Comparison of ENCODE assay signal across 21 cellular contexts in the genomic region with DNA sequence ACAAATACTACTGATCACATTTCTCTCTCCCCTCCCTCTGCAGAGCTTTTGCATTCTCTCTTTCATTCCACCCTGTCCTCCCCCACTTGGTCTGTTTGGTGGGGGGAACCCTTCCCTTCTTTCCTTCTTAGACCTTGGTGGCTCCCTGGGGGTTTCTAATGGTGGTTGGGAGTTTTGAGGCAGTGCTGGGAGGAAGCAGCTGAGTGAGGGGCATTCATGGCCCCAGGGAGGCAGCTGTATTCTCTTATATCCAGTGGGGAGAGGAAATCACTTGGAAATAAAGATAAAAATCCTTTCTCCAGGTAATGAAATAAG. TPM values are rescaled to one million over a fixed set of nuclear protein-coding genes. Genes with fewer than 3 reads are reported as not detected.
A peak's percentile ranks its signal among the peaks of the same experiment; 100 is the strongest.
DNase-seq lines count a peak whose midpoint lies in the region; ATAC-seq, FAIRE-seq and TF ChIP-seq lines count a peak whose summit lies in the region.
"Had no signal": no experiment of that assay in that cellular context is flagged by ENCODE, and none has a peak within 500 bp of the region (broad histone marks: within the 10 kb centered on the region; RNA-seq: fewer than 3 reads in every experiment).

No MANE protein-coding gene starts in this region.

- H3K23me2 ChIP-seq in H1 (ENCODE audit: low read depth, low read length): peaks cover 1% of the 10 kb centered on the region; the same call in 1 of the 2 replicates

- H3K79me1 ChIP-seq in H1 (ENCODE audit: low read depth, low read length): no peaks in the 10 kb centered on the region; the same call in 1 of the 2 replicates

- DNase-seq in GM23338 (ENCODE audit: low spot score) (no peak), H1 (ENCODE audit: low read depth in 1 of 2, low spot score in 2 of 2) (peak in 1 of 2 experiments; percentile 56), NCI-H1092 treated with DMSO at 0.1 percent for 48 hours (lab: John Stamatoyannopoulos, UW) (no peak), NCI-H2107 treated with DMSO at 0.1 percent for 48 hours (lab: John Stamatoyannopoulos, UW; ENCODE audit: unreplicated experiment) (no peak)
- no peak for DNase-seq in CD8-positive, alpha-beta memory T cell
- DNase-seq: CD8-positive, alpha-beta T cell; GDM1; HFFc6; NCI-H226; NCI-H510A treated with DMSO at 0.1 percent for 48 hours; NK-92 treated with Interleukin-12 subunit alpha and Interleukin-12 subunit beta, amount 100 ng/mL, for 24 hours; SW 1271 had no signal

- H3K27me3 Mint-ChIP-seq in GM23338 (ENCODE audit: insufficient read depth, low read depth, poor library complexity): peaks cover 2% of the 10 kb centered on the region
- H3K27me3 Mint-ChIP-seq in CD8-positive, alpha-beta memory T cell: no peaks in the 10 kb centered on the region

- no peaks in the 10 kb centered on the region; the same call in 1 of the 2 replicates for H3K36me3 ChIP-seq in GM23338 (ENCODE audit: insufficient read depth)
- H3K36me3 ChIP-seq in HUES64 (ENCODE audit: insufficient read depth, low read length): peaks cover 15% of the 10 kb centered on the region
- H3K36me3 ChIP-seq in H1 (ENCODE audit: control insufficient read depth in 2 of 4, insufficient read depth in 4 of 4, low read length in 3 of 4): peaks cover 1 to 5% (median 1%) of the 10 kb centered on the region in 4 experiments; a peak in 5 of 8 replicates
- peaks cover 30% of the 10 kb centered on the region for H3K36me3 ChIP-seq in mesodermal cell (ENCODE audit: control insufficient read depth, insufficient read depth, low read length)
- peaks cover 2% of the 10 kb centered on the region for H3K36me3 ChIP-seq in CD8-positive, alpha-beta memory T cell (ENCODE audit: insufficient read depth, low read length)

- H3K9me3 Mint-ChIP-seq in GM23338: no peaks in the 10 kb centered on the region; the same call in 2 of the 3 replicates
- no peaks in the 10 kb centered on the region for H3K9me3 Mint-ChIP-seq in CD8-positive, alpha-beta memory T cell
- H3K9me3 Mint-ChIP-seq: CD8-positive, alpha-beta T cell; HFFc6 had no signal

- no peak overlapping the region; the same call in none of the 2 replicates for H2BK12ac ChIP-seq in H1 (ENCODE audit: low read depth, low read length)

- H3K4me1 Mint-ChIP-seq in GM23338: peaks cover 64% of the 10 kb centered on the region
- H3K4me1 Mint-ChIP-seq in CD8-positive, alpha-beta memory T cell: peaks cover 4 to 8% (median 8%) of the 10 kb centered on the region in 3 donors

- H3K4me3 ChIP-seq in GM23338 (peak overlapping the region; percentile 22; the same call in 1 of the 2 replicates), HUES64 (ENCODE audit: low read length) (peak overlapping the region; percentile 8; the same call in 1 of the 2 replicates), H1 (ENCODE audit: extremely low read depth in 1 of 4, insufficient read depth in 2 of 4, low read depth in 3 of 4, low read length in 4 of 4) (peak overlapping the region in 1 of 4 experiments; percentile 33; a peak in 1 of 8 replicates), mesodermal cell (ENCODE audit: extremely low read depth, insufficient read depth, low read length, poor library complexity, severe bottlenecking) (no peak overlapping the region)
- no peak overlapping the region for H3K4me3 ChIP-seq in CD8-positive, alpha-beta memory T cell (ENCODE audit: low read length)
- H3K4me3 ChIP-seq: SK-N-MC had no signal

- peak overlapping the region; percentile 48 for H2BK120ac ChIP-seq in H1 (replicated peaks; ENCODE audit: low read depth, low read length)

- H2AFZ ChIP-seq in GM23338 (no peak overlapping the region), H1 (ENCODE audit: low read length) (no peak overlapping the region)

- peak overlapping the region; percentile 95; the same call in 1 of the 2 replicates for H2BK5ac ChIP-seq in H1 (ENCODE audit: low read depth, low read length)

- no peak overlapping the region for H3K56ac ChIP-seq in H1 (replicated peaks; ENCODE audit: insufficient read length, low read depth, low read length)

- H3K27me3 ChIP-seq in GM23338 (ENCODE audit: insufficient read depth) (no peaks in the 10 kb centered on the region), HUES64 (ENCODE audit: insufficient read depth, low read length) (no peaks in the 10 kb centered on the region), H1 (replicated peaks in 1 of 4; ENCODE audit: control insufficient read depth in 3 of 4, extremely low read depth in 1 of 4, insufficient read depth in 3 of 4, low read length in 3 of 4) (no peaks in the 10 kb centered on the region)
- H3K27me3 ChIP-seq in CD8-positive, alpha-beta memory T cell (ENCODE audit: insufficient read depth, low read length, poor library complexity, severe bottlenecking): no peaks in the 10 kb centered on the region

- peaks cover 4% of the 10 kb centered on the region; the same call in 1 of the 2 replicates for H3K9me2 ChIP-seq in GM23338 (ENCODE audit: insufficient read depth)

- no peak overlapping the region for H4K8ac ChIP-seq in H1 (ENCODE audit: extremely low read depth, insufficient read depth, low read length)

- H3K4me2 ChIP-seq in GM23338 (peak overlapping the region; percentile 77), H1 (ENCODE audit: insufficient read depth in 1 of 2, low read depth in 2 of 2, low read length in 2 of 2) (peak overlapping the region; percentile 63 to 76)

- H3K79me2 ChIP-seq in GM23338 (replicated peaks; ENCODE audit: insufficient read depth) (no peaks in the 10 kb centered on the region), H1 (ENCODE audit: control insufficient read depth in 1 of 2, insufficient read depth in 2 of 2, low read length in 2 of 2) (no peaks in the 10 kb centered on the region)

- H3F3A ChIP-seq in GM23338 (replicated peaks; ENCODE audit: low read depth): peaks cover 14% of the 10 kb centered on the region; the same call in 1 of the 2 replicates

- POLR2A ChIA-PET in H1 (lab: Charles Lee; ENCODE audit: partially characterized antibody): interaction anchor here (0.9 to 22.8 kb wide), 11 partner anchors 10 to 157 kb away, joined by 3 to 944 read pairs (median 5); a partner anchor contains a TSS
- POLR2A ChIA-PET in CD8-positive, alpha-beta memory T cell (lab: Charles Lee): no interaction called here

- no peak overlapping the region for H2BK15ac ChIP-seq in H1 (ENCODE audit: low read length)

- no peak overlapping the region for H3K23ac ChIP-seq in H1 (ENCODE audit: insufficient read length)

- no peak overlapping the region; the same call in 1 of the 2 replicates for H3K18ac ChIP-seq in H1 (ENCODE audit: extremely low read depth, low read length)

- peak overlapping the region; percentile 58 for H3K4me3 Mint-ChIP-seq in GM23338
- H3K4me3 Mint-ChIP-seq in CD8-positive, alpha-beta memory T cell: no peak overlapping the region
- H3K4me3 Mint-ChIP-seq: CD8-positive, alpha-beta T cell; HFFc6 had no signal

- peaks cover 4% of the 10 kb centered on the region; the same call in 2 of the 3 replicates for H3K36me3 Mint-ChIP-seq in GM23338 (ENCODE audit: low read depth)
- peaks cover 2 to 73% (median 19%) of the 10 kb centered on the region in 3 donors for H3K36me3 Mint-ChIP-seq in CD8-positive, alpha-beta memory T cell

- no peak overlapping the region for H3K14ac ChIP-seq in H1 (ENCODE audit: insufficient read length)

- peaks cover 51% of the 10 kb centered on the region for H3K4me1 ChIP-seq in GM23338 (ENCODE audit: insufficient read depth)
- peaks cover 55% of the 10 kb centered on the region for H3K4me1 ChIP-seq in HUES64 (ENCODE audit: insufficient read depth, low read length)
- H3K4me1 ChIP-seq in H1 (replicated peaks in 1 of 4; ENCODE audit: control insufficient read depth in 3 of 4, insufficient read depth in 4 of 4, low read length in 3 of 4): peaks cover 14 to 46% (median 36%) of the 10 kb centered on the region in 4 experiments
- H3K4me1 ChIP-seq in mesodermal cell (ENCODE audit: control insufficient read depth, insufficient read depth, low read length, poor library complexity, severe bottlenecking): peaks cover 7% of the 10 kb centered on the region
- no peaks in the 10 kb centered on the region for H3K4me1 ChIP-seq in CD8-positive, alpha-beta memory T cell (ENCODE audit: insufficient read depth, low read length)

- no peak for FAIRE-seq in H1 (lab: Jason Lieb, UNC)
- FAIRE-seq: GM19239 had no signal

- TF ChIP-seq CTCF in GM23338 (conservative IDR thresholded peaks at IDR 0.05; ENCODE audit: low read depth in 2 of 2) (no peak), H1 (IDR thresholded peaks at IDR 0.05; ENCODE audit: control extremely low read depth in 1 of 3, insufficient read depth in 1 of 3, low read depth in 1 of 3, low read length in 3 of 3) (no peak)

- ATAC-seq in GM23338 (peak; percentile 14), GM19035 (IDR thresholded peaks at IDR 0.05; ENCODE audit: unreplicated experiment) (no peak)

- peak overlapping the region; percentile 93 for H4K91ac ChIP-seq in H1 (replicated peaks; ENCODE audit: insufficient read length, low read length)

- TF ChIP-seq POLR2A in H1 (IDR thresholded peaks at IDR 0.05; ENCODE audit: control extremely low read depth in 1 of 2, low read depth in 2 of 2, low read length in 2 of 2): no peak; a peak in 1 of 3 replicates

- H3K4ac ChIP-seq in H1 (replicated peaks; ENCODE audit: insufficient read length, low read depth, low read length): no peak overlapping the region

- H4K5ac ChIP-seq in H1 (ENCODE audit: insufficient read length, low read depth, low read length): no peak overlapping the region

- peak overlapping the region; percentile 96 for H3K27ac ChIP-seq in GM23338 (ENCODE audit: low read depth)
- H3K27ac ChIP-seq in HUES64 (ENCODE audit: low read depth, low read length): peak overlapping the region; percentile 89
- peak overlapping the region; percentile 49; the same call in 1 of the 2 replicates for H3K27ac ChIP-seq in H1 (ENCODE audit: low read depth, low read length)
- peak overlapping the region; percentile 36 for H3K27ac ChIP-seq in mesodermal cell (ENCODE audit: low read depth, low read length, severe bottlenecking)
- H3K27ac ChIP-seq in CD8-positive, alpha-beta memory T cell (ENCODE audit: low read depth, low read length): no peak overlapping the region
- H3K27ac ChIP-seq: RWPE1, SK-N-MC had no signal

- peak overlapping the region; percentile 63; the same call in 1 of the 2 replicates for H2BK20ac ChIP-seq in H1 (ENCODE audit: low read length)

- no peak for TF ChIP-seq EP300 in H1 (IDR thresholded peaks at IDR 0.05; ENCODE audit: borderline replicate concordance in 1 of 2, low read depth in 2 of 2, low read length in 2 of 2)

- CTCF ChIA-PET in H1 (lab: Charles Lee; ENCODE audit: partially characterized antibody): interaction anchor here (0.6 to 26.8 kb wide), 14 partner anchors 8 to 429 kb away, joined by 3 to 2092 read pairs (median 3); a partner anchor contains a TSS
- CTCF ChIA-PET in CD8-positive, alpha-beta memory T cell (lab: Charles Lee): interaction anchor here (9.9 kb wide), 1 partner anchor 78 kb away, joined by 105 read pairs; a partner anchor contains a TSS

- H4K20me1 ChIP-seq in GM23338 (replicated peaks; ENCODE audit: insufficient read depth) (no peaks in the 10 kb centered on the region), H1 (replicated peaks in 1 of 2; ENCODE audit: control insufficient read depth in 1 of 2, insufficient read depth in 2 of 2, low read length in 2 of 2) (no peaks in the 10 kb centered on the region)

- peak overlapping the region; percentile 99 for H3K27ac Mint-ChIP-seq in GM23338
- H3K27ac Mint-ChIP-seq in CD8-positive, alpha-beta memory T cell: no peak overlapping the region
- H3K27ac Mint-ChIP-seq: CD8-positive, alpha-beta T cell; HFFc6 had no signal

- H2AK5ac ChIP-seq in H1 (ENCODE audit: low read depth, low read length): no peak overlapping the region

- no peaks in the 10 kb centered on the region for H3K9me3 ChIP-seq in HUES64 (ENCODE audit: insufficient read depth, low read depth, low read length)
- H3K9me3 ChIP-seq in H1 (ENCODE audit: insufficient read depth in 2 of 2, low read depth in 1 of 2, low read length in 1 of 2): no peaks in the 10 kb centered on the region
- no peaks in the 10 kb centered on the region for H3K9me3 ChIP-seq in mesodermal cell (ENCODE audit: control insufficient read depth, low read length)
- H3K9me3 ChIP-seq in CD8-positive, alpha-beta memory T cell (ENCODE audit: low read length): no peaks in the 10 kb centered on the region

- peak overlapping the region; percentile 56 for H3K9ac ChIP-seq in HUES64 (ENCODE audit: low read depth, low read length)
- no peak overlapping the region; a peak in 1 of 7 replicates for H3K9ac ChIP-seq in H1 (replicated peaks in 1 of 4; ENCODE audit: extremely low read depth in 1 of 4, low read depth in 3 of 4, low read length in 3 of 4)

- no peak for TF ChIP-seq RAD21 in H1 (IDR thresholded peaks at IDR 0.05 in 1 of 2, conservative IDR thresholded peaks at IDR 0.05 in 1 of 2; ENCODE audit: low read depth in 2 of 2, low read length in 2 of 2)

RNA-seq across cellular contexts. Expression of a gene that starts 13.3 kb away (rescaled TPM):
- 48.6 and 67.1 TPM in 2 replicates for total RNA-seq in GM23338 (2014; rRNA removed; shearing (Covaris generic))
- polyA plus RNA-seq in GM23338 (2016; fragmentation: Nextera tagmentation; extraction: Ambion mirVana) (81.6 and 90.8 TPM in 2 replicates), H1 (2011; rRNA removed) (22.4 and 39.8 TPM in 2 replicates)
- 50.6 TPM for polyA plus RNA-seq in HUES64 (2013, experiment 1 of 2)
- polyA plus RNA-seq in HUES64 (2013, experiment 2 of 2): 47.2 TPM
- total RNA-seq in H1 (2021; fragmentation: NEBNext Ultra II Directional; extraction: Animal tissue kit (Norgen Biotek cat#: 25700)): 48.8 and 56.0 TPM in 2 replicates
- 65.2 TPM for polyA plus RNA-seq in H1 (2011; cell fraction: cytosol; rRNA removed)
- polyA plus RNA-seq in H1 (2011; cell fraction: nucleus; rRNA removed): 25.3 TPM
- 54.0 to 81.0 TPM (median 68.1 TPM) in 4 replicates for polyA plus RNA-seq in H1 (2012, experiment 1 of 2)
- polyA plus RNA-seq in H1 (2012, experiment 2 of 2): 8.9 TPM
- polyA plus RNA-seq in H1 (2013, experiment 1 of 2): 78.2 TPM
- polyA plus RNA-seq in H1 (2013, experiment 2 of 2): 73.8 TPM
- polyA minus RNA-seq in H1 (2011; rRNA and poly(A)+ RNA removed): 32.5 and 41.8 TPM in 2 replicates
- polyA minus RNA-seq in H1 (2011; cell fraction: cytosol; rRNA and poly(A)+ RNA removed): 12.8 TPM
- polyA minus RNA-seq in H1 (2011; cell fraction: nucleus; rRNA and poly(A)+ RNA removed): 35.4 TPM
- polyA plus RNA-seq in mesodermal cell (2013, experiment 1 of 2): 41.8 TPM
- 43.1 TPM for polyA plus RNA-seq in mesodermal cell (2013, experiment 2 of 2)
- 10 to 100 TPM; 82.7 to 88.7 TPM for total RNA-seq in CD8-positive, alpha-beta memory T cell
- 74.9 TPM for polyA plus RNA-seq in CD8-positive, alpha-beta memory T cell

RNA-seq across cellular contexts. Expression of a gene that starts 47.3 kb away (rescaled TPM):
- total RNA-seq in GM23338 (2014; rRNA removed; shearing (Covaris generic)): not detected in 2 replicates
- polyA plus RNA-seq in GM23338 (2016; fragmentation: Nextera tagmentation; extraction: Ambion mirVana): 0.05 TPM in 1 of 2 replicates, not detected in the other
- polyA plus RNA-seq in HUES64 (2013, experiment 1 of 2): not detected
- 0.06 TPM for polyA plus RNA-seq in HUES64 (2013, experiment 2 of 2)
- total RNA-seq in H1 (2021; fragmentation: NEBNext Ultra II Directional; extraction: Animal tissue kit (Norgen Biotek cat#: 25700)): not detected in 2 replicates
- polyA plus RNA-seq in H1 (2011; rRNA removed): 0.02 TPM in 1 of 2 replicates, not detected in the other
- polyA plus RNA-seq in H1 (2011; cell fraction: cytosol; rRNA removed): not detected
- 0.01 TPM for polyA plus RNA-seq in H1 (2011; cell fraction: nucleus; rRNA removed)
- 0.03 TPM in 1 of 4 replicates, not detected in the others for polyA plus RNA-seq in H1 (2012, experiment 1 of 2)
- not detected for polyA plus RNA-seq in H1 (2012, experiment 2 of 2)
- not detected for polyA plus RNA-seq in H1 (2013, experiment 1 of 2)
- polyA plus RNA-seq in H1 (2013, experiment 2 of 2): under 0.01 TPM
- polyA minus RNA-seq in H1 (2011; rRNA and poly(A)+ RNA removed): not detected in 2 replicates
- not detected for polyA minus RNA-seq in H1 (2011; cell fraction: cytosol; rRNA and poly(A)+ RNA removed)
- not detected for polyA minus RNA-seq in H1 (2011; cell fraction: nucleus; rRNA and poly(A)+ RNA removed)
- 0.15 TPM for polyA plus RNA-seq in mesodermal cell (2013, experiment 1 of 2)
- polyA plus RNA-seq in mesodermal cell (2013, experiment 2 of 2): 0.25 TPM
- not detected for total RNA-seq in CD8-positive, alpha-beta memory T cell
- not detected for polyA plus RNA-seq in CD8-positive, alpha-beta memory T cell
- total RNA-seq: Calu3; CD8-positive, alpha-beta T cell; Daoy; H7; HFFc6 had no signal

Comparison
In these comparisons a context has a peak if more than half of its experiments do, and no peak if none do; other contexts are left out.
1. H3K4me3 ChIP-seq: peak in GM23338 (single experiment) and HUES64 (single experiment); none in mesodermal cell (single experiment) and CD8-positive, alpha-beta memory T cell (single experiment).